In genomic region chr6:87583822-87584221, GRCh38 we compare ENCODE assay signal across 17 cellular contexts. TPM values are rescaled to one million over a fixed set of nuclear protein-coding genes. Genes with fewer than 3 reads are reported as not detected.
DNase-seq lines count a peak whose midpoint lies in the region; FAIRE-seq and TF ChIP-seq lines count a peak whose summit lies in the region.
"Had no signal": no experiment of that assay in that cellular context is flagged by ENCODE, and none has a peak within 500 bp of the region (broad histone marks: within the 10 kb centered on the region; RNA-seq: fewer than 3 reads in every experiment).

No MANE protein-coding gene starts in this region.

- peaks cover 51% of the 10 kb centered on the region for H4K20me1 ChIP-seq in osteoblast (ENCODE audit: insufficient read depth, low read length)

- H3K36me3 Mint-ChIP-seq in endodermal cell (ENCODE audit: low read depth): peaks cover 69% of the 10 kb centered on the region

- FAIRE-seq in small intestine (lab: Jason Lieb, UNC): no peak
- FAIRE-seq: A549, GM12892, GM19239, H1 had no signal

- H3K27me3 Mint-ChIP-seq in endodermal cell (ENCODE audit: insufficient read depth): no peaks in the 10 kb centered on the region

- no peak overlapping the region for H3K9ac ChIP-seq in endodermal cell (ENCODE audit: extremely low read depth, low read length, poor library complexity, severe bottlenecking)

- H3K9me3 ChIP-seq in HAP-1 (no peaks in the 10 kb centered on the region), endodermal cell (ENCODE audit: control insufficient read depth, low read length) (no peaks in the 10 kb centered on the region), small intestine (ENCODE audit: control insufficient read depth, low read depth) (no peaks in the 10 kb centered on the region), osteoblast (ENCODE audit: low read depth, low read length) (no peaks in the 10 kb centered on the region)
- H3K9me3 ChIP-seq: A549, BE2C, Caco-2 had no signal

- 94 to 95% methylated on average over 3 to 4 of the region's 4 CpGs for WGBS in endodermal cell (ENCODE audit: insufficient coverage in 1 of 2, insufficient read length in 1 of 2), 2 experiments
- 44 to 76% (median 64%) methylated on average over 4 of the region's 4 CpGs for WGBS in small intestine, 3 donors

- in situ Hi-C loops in HAP-1 (cut with MboI; ENCODE audit: low sequenced_read_pairs): no loop called here

- peaks cover 34% of the 10 kb centered on the region for H3K4me1 Mint-ChIP-seq in endodermal cell

- no peaks in the 10 kb centered on the region for H3K27me3 ChIP-seq in HAP-1 (ENCODE audit: low read depth)
- H3K27me3 ChIP-seq in endodermal cell (ENCODE audit: control insufficient read depth, insufficient read depth, low read length, poor library complexity, severe bottlenecking): no peaks in the 10 kb centered on the region
- H3K27me3 ChIP-seq in small intestine (ENCODE audit: control insufficient read depth in 2 of 2, insufficient read depth in 2 of 2, low read length in 2 of 2): no peaks in the 10 kb centered on the region
- H3K27me3 ChIP-seq in osteoblast (ENCODE audit: insufficient read depth, low read length): no peaks in the 10 kb centered on the region
- H3K27me3 ChIP-seq: BE2C had no signal

- H3K4me2 ChIP-seq in osteoblast (ENCODE audit: insufficient read depth, low read length): no peak overlapping the region
- H3K4me2 ChIP-seq: A549 had no signal

- H3K4me3 Mint-ChIP-seq in endodermal cell: no peak overlapping the region
- H3K4me3 Mint-ChIP-seq: CD8-positive, alpha-beta T cell had no signal

- peaks cover 1% of the 10 kb centered on the region for H3K9me3 Mint-ChIP-seq in endodermal cell
- H3K9me3 Mint-ChIP-seq: CD8-positive, alpha-beta T cell had no signal

- H3K27ac Mint-ChIP-seq in endodermal cell: peak overlapping the region; percentile 26
- H3K27ac Mint-ChIP-seq: CD8-positive, alpha-beta T cell had no signal

- peaks cover 34% of the 10 kb centered on the region for H3K36me3 ChIP-seq in HAP-1 (replicated peaks)
- peaks cover 77% of the 10 kb centered on the region for H3K36me3 ChIP-seq in endodermal cell (ENCODE audit: control insufficient read depth, insufficient read depth, low read length)
- H3K36me3 ChIP-seq in small intestine (ENCODE audit: control insufficient read depth in 2 of 2, insufficient read depth in 2 of 2, low read length in 2 of 2): peaks cover 0 to 2% of the 10 kb centered on the region in 2 donors
- peaks cover 28% of the 10 kb centered on the region for H3K36me3 ChIP-seq in osteoblast (ENCODE audit: insufficient read depth, low read length)

- H2AFZ ChIP-seq in osteoblast (ENCODE audit: low read length): no peak overlapping the region

- H3K27ac ChIP-seq in endodermal cell (ENCODE audit: low read depth, low read length) (no peak overlapping the region), small intestine (ENCODE audit: low read depth in 1 of 2, low read length in 1 of 2) (no peak overlapping the region), osteoblast (ENCODE audit: low read depth, low read length) (no peak overlapping the region)
- H3K27ac ChIP-seq: A549, C4-2B had no signal

- TF ChIP-seq CTCF in endodermal cell (conservative IDR thresholded peaks at IDR 0.05) (no peak), osteoblast (IDR thresholded peaks at IDR 0.05; ENCODE audit: extremely low read depth, low read depth, low read length) (no peak)

- peak; percentile 23 for DNase-seq in COLO829 (ENCODE audit: low spot score)
- DNase-seq in HAP-1 (ENCODE audit: low spot score in 2 of 2): peak; percentile 45 to 62
- no peak for DNase-seq in endodermal cell
- DNase-seq in small intestine: peak; percentile 9
- DNase-seq in cerebellum (ENCODE audit: low spot score): no peak
- no peak for DNase-seq in osteoblast (ENCODE audit: insufficient read length, low spot score, missing footprints)
- DNase-seq: BE2C; Caco-2; CD8-positive, alpha-beta T cell; DND-41; GDM1; IMR-90 had no signal

- peaks cover 35% of the 10 kb centered on the region for H3K4me1 ChIP-seq in HAP-1
- H3K4me1 ChIP-seq in endodermal cell (ENCODE audit: control insufficient read depth, insufficient read depth, low read length): no peaks in the 10 kb centered on the region
- peaks cover 0 to 11% of the 10 kb centered on the region in 2 donors for H3K4me1 ChIP-seq in small intestine (ENCODE audit: control insufficient read depth in 2 of 2, insufficient read depth in 1 of 2, low read depth in 1 of 2, low read length in 1 of 2)
- peaks cover 9% of the 10 kb centered on the region for H3K4me1 ChIP-seq in osteoblast (ENCODE audit: insufficient read depth, low read length)
- H3K4me1 ChIP-seq: BE2C had no signal

- H3K4me3 ChIP-seq in HAP-1: no peak overlapping the region
- H3K4me3 ChIP-seq in endodermal cell (ENCODE audit: low read length): no peak overlapping the region
- no peak overlapping the region for H3K4me3 ChIP-seq in small intestine (ENCODE audit: low read depth in 1 of 2, low read length in 2 of 2)
- no peak overlapping the region for H3K4me3 ChIP-seq in osteoblast (ENCODE audit: insufficient read depth, low read length)
- H3K4me3 ChIP-seq: A549 had no signal

- H3K79me2 ChIP-seq in osteoblast (ENCODE audit: insufficient read depth, low read length): peaks cover 96% of the 10 kb centered on the region

RNA-seq across cellular contexts. Expression of gene RARS2, which starts 6.0 kb away (rescaled TPM):
- total RNA-seq in endodermal cell (10 to 100 TPM; 49.7 to 57.0 TPM), cerebellum (34.6 TPM), osteoblast (49.9 and 50.7 TPM in 2 replicates)
- polyA plus RNA-seq in endodermal cell (2013, experiment 1 of 2): 50.6 TPM
- polyA plus RNA-seq in endodermal cell (2013, experiment 2 of 2): 50.1 TPM
- 10 to 100 TPM; 23.0 to 26.4 (median 25.4) TPM for polyA plus RNA-seq in small intestine

RNA-seq across cellular contexts. Expression of gene ORC3, which starts 6.1 kb away (rescaled TPM):
- total RNA-seq in endodermal cell (10 to 100 TPM; 48.3 to 62.4 TPM), cerebellum (52.4 TPM), osteoblast (26.1 and 35.7 TPM in 2 replicates)
- polyA plus RNA-seq in endodermal cell (2013, experiment 1 of 2): 48.7 TPM
- 43.6 TPM for polyA plus RNA-seq in endodermal cell (2013, experiment 2 of 2)
- 10 to 100 TPM in 2 of 3 donors, 1 to 10 TPM in 1; 9.5 to 22.8 (median 12.9) TPM for polyA plus RNA-seq in small intestine

Comparison
In these comparisons a context has a peak if more than half of its experiments do, and no peak if none do; other contexts are left out.
1. DNase-seq: peak in COLO829 (single experiment), HAP-1 (2 of 2) and small intestine (single experiment); none in endodermal cell (single experiment), cerebellum (single experiment) and osteoblast (single experiment).